28 cellular contexts compared by ENCODE assay signal in the genomic region with DNA sequence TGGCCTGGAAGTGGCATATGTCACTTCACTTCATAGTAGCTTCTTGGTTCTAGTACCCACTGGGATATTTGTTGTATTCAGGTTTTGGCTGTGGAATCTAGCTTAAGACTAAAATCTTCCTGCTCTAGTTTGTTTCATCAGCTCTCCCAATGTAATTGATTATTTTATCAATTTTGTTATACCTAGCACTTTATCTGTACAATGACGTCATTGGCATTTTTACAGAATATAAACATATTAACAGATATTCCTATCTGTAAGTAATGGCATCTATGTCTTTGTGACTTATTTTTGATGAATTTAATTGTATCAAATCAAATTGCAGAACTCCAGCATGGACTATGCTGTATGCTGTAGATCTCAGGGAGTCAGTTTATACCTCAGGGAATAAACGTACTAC.
"Had no signal": no experiment of that assay in that cellular context is flagged by ENCODE, and none has a peak within 500 bp of the region (broad histone marks: within the 10 kb centered on the region; RNA-seq: fewer than 3 reads in every experiment).

No MANE protein-coding gene starts in this region.

- H3K9me3 ChIP-seq: stomach, suprapubic skin, testis, thoracic aorta, thyroid gland, tibial artery, tibial nerve, transverse colon, upper lobe of left lung, upper lobe of right lung, uterus, vagina had no signal

- H3K27me3 Mint-ChIP-seq: stimulated activated memory B cell treated with anti-CD40 and anti-IgM and Interleukin-4, amounts not matched to agents 10 μg/mL and 1 μg/mL and 100 μg/mL, for 72 hours; stimulated activated naive B cell treated with anti-CD40 and anti-IgM and Interleukin-4, amounts not matched to agents 10 μg/mL and 1 μg/mL and 100 μg/mL, for 72 hours; stimulated activated naive CD8-positive, alpha-beta T cell treated with anti-CD3 and anti-CD28 coated beads, Interleukin-15, amount 100 ng/mL, for 72 hours; stimulated activated naive CD8-positive, alpha-beta T cell treated with anti-CD3 and anti-CD28 coated beads, Interleukin-15, Interleukin-2, amounts not matched to agents 100 ng/mL and 50 ng/mL, for 24 hours; type B pancreatic cell had no signal

- H3K36me3 Mint-ChIP-seq: stimulated activated effector memory CD8-positive, alpha-beta T cell treated with anti-CD3 and anti-CD28 coated beads, Interleukin-12 subunit alpha, Interleukin-12 subunit beta, amount 100 ng/mL, for 72 hours; stimulated activated memory B cell treated with anti-CD40 and anti-IgM and Interleukin-4, amounts not matched to agents 10 μg/mL and 1 μg/mL and 100 μg/mL, for 72 hours; stimulated activated naive B cell treated with anti-CD40 and anti-IgM and Interleukin-4, amounts not matched to agents 10 μg/mL and 1 μg/mL and 100 μg/mL, for 72 hours had no signal

- H3K36me3 ChIP-seq: suprapubic skin, thoracic aorta, thyroid gland, tibial artery, transverse colon, upper lobe of left lung, upper lobe of right lung, uterus, vagina had no signal

- H3K27me3 ChIP-seq: stomach, suprapubic skin, testis, thyroid gland, tibial artery, tibial nerve, transverse colon, upper lobe of left lung, upper lobe of right lung, uterus, vagina had no signal

- H3K4me3 ChIP-seq: stomach, suprapubic skin, testis, thoracic aorta, thyroid gland, tibial artery, tibial nerve, transverse colon, upper lobe of left lung, upper lobe of right lung, uterus, vagina had no signal

- H3K27ac Mint-ChIP-seq: stimulated activated effector memory CD8-positive, alpha-beta T cell treated with anti-CD3 and anti-CD28 coated beads, Interleukin-12 subunit alpha, Interleukin-12 subunit beta, amount 100 ng/mL, for 72 hours; stimulated activated memory B cell treated with anti-CD40 and anti-IgM and Interleukin-4, amounts not matched to agents 10 μg/mL and 1 μg/mL and 100 μg/mL, for 72 hours; stimulated activated naive B cell treated with anti-CD40 and anti-IgM and Interleukin-4, amounts not matched to agents 10 μg/mL and 1 μg/mL and 100 μg/mL, for 72 hours; stimulated activated naive CD8-positive, alpha-beta T cell treated with anti-CD3 and anti-CD28 coated beads, Interleukin-15, amount 100 ng/mL, for 72 hours; stimulated activated naive CD8-positive, alpha-beta T cell treated with anti-CD3 and anti-CD28 coated beads, Interleukin-15, Interleukin-2, amounts not matched to agents 100 ng/mL and 50 ng/mL, for 24 hours; type B pancreatic cell had no signal

- DNase-seq: stimulated activated CD4-positive, alpha-beta T cell treated with anti-CD3 and anti-CD28 coated beads, Interleukin-2, amount 100 ng/mL, for 48 hours; stimulated activated CD4-positive, alpha-beta T cell treated with anti-CD3 and anti-CD28 coated beads, Interleukin-4, amount 100 ng/mL, for 1 hour; stimulated activated CD4-positive, alpha-beta T cell treated with anti-CD3 and anti-CD28 coated beads, Interleukin-4, amount 100 ng/mL, for 24 hours; stimulated activated CD4-positive, alpha-beta T cell treated with anti-CD3 and anti-CD28 coated beads, Interleukin-4, amount 100 ng/mL, for 4 hours; stimulated activated CD8-positive, alpha-beta memory T cell treated with anti-CD3 and anti-CD28 coated beads, Interleukin-4, amount 100 ng/mL, for 48 hours; stimulated activated naive B cell treated with anti-CD40 and anti-IgM and Interleukin-4, amounts not matched to agents 10 μg/mL and 1 μg/mL and 100 μg/mL, for 72 hours; stimulated activated naive CD4-positive, alpha-beta T cell; stimulated activated naive CD4-positive, alpha-beta T cell treated with Interleukin-2 at 50 U/mL for 16 hours; stimulated activated naive CD8-positive, alpha-beta T cell treated with anti-CD3 and anti-CD28 coated beads, Interleukin-15, amount 100 ng/mL, for 72 hours; stimulated activated naive CD8-positive, alpha-beta T cell treated with anti-CD3 and anti-CD28 coated beads, Interleukin-15, Interleukin-2, amounts not matched to agents 100 U/mL and 50 U/mL, for 24 hours; stomach; substantia nigra; testis; thyroid gland; tibial artery; transverse colon; upper lobe of left lung; upper lobe of right lung; uterus had no signal

- H3K4me1 ChIP-seq: stomach, tibial artery, tibial nerve, transverse colon, upper lobe of right lung, uterus, vagina had no signal

- ATAC-seq: stimulated activated effector memory CD8-positive, alpha-beta T cell treated with anti-CD3 and anti-CD28 coated beads, Interleukin-12 subunit alpha, Interleukin-12 subunit beta, amount 100 ng/mL, for 72 hours; stimulated activated memory B cell treated with anti-CD40 and anti-IgM and Interleukin-4, amounts not matched to agents 10 μg/mL and 1 μg/mL and 100 μg/mL, for 72 hours; stimulated activated naive B cell treated with anti-CD40 and anti-IgM and Interleukin-4, amounts not matched to agents 10 μg/mL and 1 μg/mL and 100 μg/mL, for 72 hours; stimulated activated naive CD8-positive, alpha-beta T cell treated with anti-CD3 and anti-CD28 coated beads, Interleukin-15, amount 100 ng/mL, for 72 hours; stimulated activated naive CD8-positive, alpha-beta T cell treated with anti-CD3 and anti-CD28 coated beads, Interleukin-15, Interleukin-2, amounts not matched to agents 100 U/mL and 50 U/mL, for 24 hours; upper lobe of right lung had no signal

- FAIRE-seq: urothelium cell line had no signal

- H3K4me3 Mint-ChIP-seq: stimulated activated effector memory CD8-positive, alpha-beta T cell treated with anti-CD3 and anti-CD28 coated beads, Interleukin-12 subunit alpha, Interleukin-12 subunit beta, amount 100 ng/mL, for 72 hours; stimulated activated memory B cell treated with anti-CD40 and anti-IgM and Interleukin-4, amounts not matched to agents 10 μg/mL and 1 μg/mL and 100 μg/mL, for 72 hours; stimulated activated naive B cell treated with anti-CD40 and anti-IgM and Interleukin-4, amounts not matched to agents 10 μg/mL and 1 μg/mL and 100 μg/mL, for 72 hours; stimulated activated naive CD8-positive, alpha-beta T cell treated with anti-CD3 and anti-CD28 coated beads, Interleukin-15, amount 100 ng/mL, for 72 hours; stimulated activated naive CD8-positive, alpha-beta T cell treated with anti-CD3 and anti-CD28 coated beads, Interleukin-15, Interleukin-2, amounts not matched to agents 100 ng/mL and 50 ng/mL, for 24 hours; type B pancreatic cell had no signal

- H3K4me1 Mint-ChIP-seq: stimulated activated effector memory CD8-positive, alpha-beta T cell treated with anti-CD3 and anti-CD28 coated beads, Interleukin-12 subunit alpha, Interleukin-12 subunit beta, amount 100 ng/mL, for 72 hours; stimulated activated memory B cell treated with anti-CD40 and anti-IgM and Interleukin-4, amounts not matched to agents 10 μg/mL and 1 μg/mL and 100 μg/mL, for 72 hours; stimulated activated naive B cell treated with anti-CD40 and anti-IgM and Interleukin-4, amounts not matched to agents 10 μg/mL and 1 μg/mL and 100 μg/mL, for 72 hours; stimulated activated naive CD8-positive, alpha-beta T cell treated with anti-CD3 and anti-CD28 coated beads, Interleukin-15, amount 100 ng/mL, for 72 hours had no signal

- H3K27ac ChIP-seq: stomach, suprapubic skin, testis, thoracic aorta, thyroid gland, tibial artery, tibial nerve, transverse colon, upper lobe of left lung, upper lobe of right lung, uterus, vagina had no signal
